In genomic region chr11:32947985-32948384, GRCh38 we compare ENCODE assay signal across 21 cellular contexts.
"Had no signal": no experiment of that assay in that cellular context is flagged by ENCODE, and none has a peak within 500 bp of the region (broad histone marks: within the 10 kb centered on the region; RNA-seq: fewer than 3 reads in every experiment).

No MANE protein-coding gene starts in this region.

- H3K27me3 Mint-ChIP-seq: dendritic cell treated with granulocyte-macrophage colony-stimulating factor and Interleukin-4, amounts not matched to agents 40 ng/mL and 50 ng/mL, for 4 days; memory B cell; natural killer cell treated with Interleukin-12 subunit alpha and Interleukin-12 subunit beta and Interleukin-15 and Interleukin-18, amount 100 ng/mL, for 72 hours had no signal

- H3K36me3 ChIP-seq: gastrocnemius medialis, neutrophil, thyroid gland had no signal

- H3K27ac ChIP-seq: cardiac muscle cell, epithelial cell of prostate, gastrocnemius medialis, heart left ventricle, left ventricle myocardium inferior, neutrophil, thyroid gland, WERI-Rb-1 had no signal

- H3K27ac Mint-ChIP-seq: activated naive CD4-positive, alpha-beta T cell treated with anti-CD3 and anti-CD28 coated beads, Interleukin-2, amount 50 U/mL, for 72 hours; activated T-cell treated with anti-CD3 and anti-CD28 coated beads, Interleukin-2, amount 50 U/mL, for 72 hours; dendritic cell treated with granulocyte-macrophage colony-stimulating factor and Interleukin-4, amounts not matched to agents 40 ng/mL and 50 ng/mL, for 4 days; endodermal cell; memory B cell; natural killer cell treated with Interleukin-12 subunit alpha and Interleukin-12 subunit beta and Interleukin-15 and Interleukin-18, amount 100 ng/mL, for 72 hours had no signal

- ATAC-seq: activated naive CD4-positive, alpha-beta T cell treated with anti-CD3 and anti-CD28 coated beads, Interleukin-2, amount 50 U/mL, for 72 hours; activated T-cell treated with anti-CD3 and anti-CD28 coated beads, Interleukin-2, amount 50 U/mL, for 72 hours; gastrocnemius medialis; heart left ventricle; natural killer cell treated with Interleukin-12 subunit alpha and Interleukin-12 subunit beta and Interleukin-15 and Interleukin-18, amount 100 ng/mL, for 72 hours had no signal

- H3K4me1 Mint-ChIP-seq: endodermal cell, memory B cell had no signal

- DNase-seq: activated CD4-positive, alpha-beta T cell treated with anti-CD3 and anti-CD28 coated beads, Interleukin-2, amount 50 U/mL, for 4 hours; activated gamma-delta T cell; activated T-cell treated with anti-CD3 and anti-CD28 coated beads, Interleukin-2, amount 50 U/mL, for 72 hours; amygdala; endodermal cell; gastrocnemius medialis; heart left ventricle; left ventricle myocardium inferior; stimulated activated CD4-positive, alpha-beta T cell treated with anti-CD3 and anti-CD28 coated beads, Interleukin-12 subunit alpha, Interleukin-12 subunit beta, amount 100 ng/mL, for 4 hours; stimulated activated CD4-positive, alpha-beta T cell treated with anti-CD3 and anti-CD28 coated beads, Interleukin-2, amount 100 ng/mL, for 24 hours; stimulated activated naive CD4-positive, alpha-beta T cell treated with Interleukin-2 at 50 U/mL for 16 hours; T-helper 2 cell; thyroid gland; WERI-Rb-1 had no signal

- H3K4me3 ChIP-seq: cardiac muscle cell, gastrocnemius medialis, heart left ventricle, left ventricle myocardium inferior, thyroid gland had no signal

- H3K9me3 Mint-ChIP-seq: dendritic cell treated with granulocyte-macrophage colony-stimulating factor and Interleukin-4, amounts not matched to agents 40 ng/mL and 50 ng/mL, for 4 days; natural killer cell treated with Interleukin-12 subunit alpha and Interleukin-12 subunit beta and Interleukin-15 and Interleukin-18, amount 100 ng/mL, for 72 hours had no signal

- H3K4me1 ChIP-seq: gastrocnemius medialis, heart left ventricle, left ventricle myocardium inferior, thyroid gland had no signal

- H3K9me3 ChIP-seq: gastrocnemius medialis, neutrophil, thyroid gland had no signal

- H3K4me3 Mint-ChIP-seq: activated T-cell treated with anti-CD3 and anti-CD28 coated beads, Interleukin-2, amount 50 U/mL, for 72 hours; dendritic cell treated with granulocyte-macrophage colony-stimulating factor and Interleukin-4, amounts not matched to agents 40 ng/mL and 50 ng/mL, for 4 days; endodermal cell; memory B cell; natural killer cell treated with Interleukin-12 subunit alpha and Interleukin-12 subunit beta and Interleukin-15 and Interleukin-18, amount 100 ng/mL, for 72 hours had no signal

- H3K27me3 ChIP-seq: cardiac muscle cell, gastrocnemius medialis, heart left ventricle, neutrophil, thyroid gland had no signal
